In genomic region chr9:86639899-86640379, GRCh38 we compare ENCODE assay signal across 1 cellular context.
TF ChIP-seq lines count a peak whose summit lies in the region.

No MANE protein-coding gene starts in this region.

TF ChIP-seq in SK-N-SH treated with all-trans-retinoic acid at 6 μM for 48 hours, 23 proteins besides CTCF, POLR2A, EP300 and RAD21 (continued from another document):
- TF ChIP-seq CSRNP3 (CRISPR knock-in tag; IDR thresholded peaks at IDR 0.05) (no peak), RARB (CRISPR knock-in tag; IDR thresholded peaks at IDR 0.05) (no peak), ARNTL (CRISPR knock-in tag; IDR thresholded peaks at IDR 0.05; ENCODE audit: borderline replicate concordance, low read depth) (no peak), ZFP3 (CRISPR knock-in tag; IDR thresholded peaks at IDR 0.05) (no peak), POU6F1 (CRISPR knock-in tag; IDR thresholded peaks at IDR 0.05; ENCODE audit: borderline replicate concordance, low read depth) (no peak), ZNF565 (CRISPR knock-in tag; conservative IDR thresholded peaks at IDR 0.05; ENCODE audit: low read depth) (no peak), TCF4 (CRISPR knock-in tag; IDR thresholded peaks at IDR 0.05; ENCODE audit: borderline replicate concordance) (no peak), ZC3H10 (CRISPR knock-in tag; IDR thresholded peaks at IDR 0.05) (no peak)
TF ChIP-seq in SK-N-SH treated with all-trans-retinoic acid at 6 μM for 48 hours: peak in this region for 0.
